Comparison of ENCODE assay signal across 1 cellular context in the genomic region with DNA sequence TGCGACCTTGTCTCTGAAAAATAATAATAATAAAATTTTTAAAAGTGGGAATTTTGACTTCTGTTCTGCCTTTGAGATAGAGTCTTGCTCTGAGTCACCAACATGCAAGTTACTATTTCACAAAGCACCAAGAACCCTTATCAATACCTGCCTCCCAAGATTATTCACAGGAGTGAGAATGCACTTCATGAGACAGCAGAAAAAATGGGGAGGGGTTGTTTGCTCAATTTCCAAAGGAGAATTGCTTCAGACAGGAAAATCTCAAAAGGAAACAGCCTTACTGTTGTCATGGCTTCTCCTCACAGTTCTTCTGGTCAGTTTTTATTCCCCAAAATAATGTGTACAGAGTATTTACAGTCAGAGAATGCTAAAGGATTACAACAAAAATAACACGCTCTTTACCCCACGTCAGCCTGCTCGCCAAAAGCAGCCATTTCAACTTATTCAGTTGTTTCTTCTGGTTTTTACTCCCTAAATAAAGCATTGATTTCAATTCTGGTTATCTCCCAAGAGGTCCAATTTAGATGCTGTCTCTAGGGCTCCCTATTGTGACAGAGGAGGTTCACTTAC.
TF ChIP-seq lines count a peak whose summit lies in the region.

No MANE protein-coding gene starts in this region.

TF ChIP-seq in K562, 482 proteins besides CTCF, POLR2A, EP300 and RAD21 (continued from another document):
- TF ChIP-seq ARNT (IDR thresholded peaks at IDR 0.05) (0 out of 4 replicates have a peak, but pooled peaks of 1 of the 2 experiments have one; percentile 56), NR0B1 (IDR thresholded peaks at IDR 0.05; ENCODE audit: partially characterized antibody) (no peak), RFX1 (IDR thresholded peaks at IDR 0.05) (peak; percentile 71), MBD1 (CRISPR knock-in tag; IDR thresholded peaks at IDR 0.05) (no peak), PBX2 (CRISPR knock-in tag; IDR thresholded peaks at IDR 0.05; ENCODE audit: low read depth) (no peak), PBX2 (tag; conservative IDR thresholded peaks at IDR 0.05; ENCODE audit: low read depth) (0 out of 2 replicates have a peak, but pooled peaks have one; percentile 5), GATAD2B (IDR thresholded peaks at IDR 0.05; ENCODE audit: borderline replicate concordance) (peak; percentile 67; the same call in 1 of the 2 replicates), NCOR1 (IDR thresholded peaks at IDR 0.05) (peak; percentile 72), C11orf30 (IDR thresholded peaks at IDR 0.05; ENCODE audit: low read depth) (peak; percentile 91), FOXK2 (conservative IDR thresholded peaks at IDR 0.05 in 1 of 2, IDR thresholded peaks at IDR 0.05 in 1 of 2; ENCODE audit: low read depth in 2 of 2) (peak in 1 of 2 experiments; percentile 45; a peak in 1 of 4 replicates), TEAD1 (CRISPR knock-in tag; IDR thresholded peaks at IDR 0.05) (0 out of 4 replicates have a peak, but pooled peaks of 1 of the 2 experiments have one; percentile 16), FOSL1 (tag; conservative IDR thresholded peaks at IDR 0.05) (peak; percentile 88), KLF16 (IDR thresholded peaks at IDR 0.05) (peak; percentile 40; the same call in 1 of the 2 replicates), ZNF507 (tag; conservative IDR thresholded peaks at IDR 0.05) (no peak), ETV5 (CRISPR knock-in tag; IDR thresholded peaks at IDR 0.05; ENCODE audit: low read depth) (no peak), DPF2 (IDR thresholded peaks at IDR 0.05) (peak; percentile 96), SMARCA4 (IDR thresholded peaks at IDR 0.05) (peak; percentile 94), POLR2AphosphoS5 (IDR thresholded peaks at IDR 0.05; ENCODE audit: control insufficient read depth, insufficient read depth, low read depth, low read length) (peak; percentile 41; the same call in 1 of the 2 replicates), CBX8 (IDR thresholded peaks at IDR 0.05; ENCODE audit: borderline replicate concordance, extremely low read depth, low read depth, low read length, poor library complexity, severe bottlenecking) (no peak), CEBPB (tag; IDR thresholded peaks at IDR 0.05) (peak; percentile 94), HNRNPLL (IDR thresholded peaks at IDR 0.05; ENCODE audit: low read depth, low read length, poor library complexity, severe bottlenecking) (no peak), ATF7 (IDR thresholded peaks at IDR 0.05) (no peak), MAFK (IDR thresholded peaks at IDR 0.05; ENCODE audit: low read length) (peak; percentile 82), SAP30 (IDR thresholded peaks at IDR 0.05; ENCODE audit: borderline replicate concordance, insufficient read depth, low read depth, low read length, poor library complexity, severe bottlenecking) (no peak)
